8 cellular contexts compared by ENCODE assay signal in the genomic region with DNA sequence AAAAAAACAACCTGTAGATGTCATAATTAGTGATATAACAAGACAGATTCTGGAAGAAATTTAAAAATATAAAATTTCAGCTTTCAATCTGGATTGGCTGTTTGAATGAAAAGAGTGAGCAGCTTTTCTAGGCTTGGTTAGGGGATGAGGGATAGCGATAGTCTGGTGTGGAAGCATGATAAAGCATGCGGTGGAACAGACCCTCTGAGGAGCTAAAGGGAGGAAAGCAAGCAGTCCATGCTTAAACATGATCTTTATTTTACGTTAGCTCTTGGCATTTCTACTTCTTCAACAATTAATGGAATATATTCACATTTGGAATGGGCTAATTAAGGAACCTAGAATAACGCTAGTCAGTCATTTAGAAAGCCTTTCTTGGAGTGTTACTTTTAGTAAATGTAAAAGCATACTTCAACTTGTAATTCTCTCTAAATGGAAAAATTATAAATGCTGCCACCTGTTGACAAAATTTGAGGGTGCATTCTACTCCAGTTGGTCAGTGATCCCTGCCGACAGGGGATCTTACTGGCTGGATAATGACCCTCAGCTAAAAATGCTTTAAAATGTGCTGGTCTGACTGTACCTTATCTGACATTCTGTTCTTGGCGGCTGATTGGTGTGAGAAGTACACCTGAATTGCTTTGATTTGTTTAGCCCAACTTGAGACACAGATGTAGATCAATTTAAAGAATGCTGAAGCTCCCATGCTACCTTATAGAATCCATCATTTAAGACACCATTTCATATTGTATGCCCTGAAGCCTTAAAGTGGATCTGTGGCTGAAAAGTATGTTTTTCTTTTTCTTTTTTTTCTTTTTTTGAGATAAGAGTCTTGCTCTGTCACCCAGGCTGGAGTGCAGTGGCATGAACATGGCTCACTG.
A peak's percentile ranks its signal among the peaks of the same experiment; 100 is the strongest.
DNase-seq lines count a peak whose midpoint lies in the region; ATAC-seq and TF ChIP-seq lines count a peak whose summit lies in the region.

No MANE protein-coding gene starts in this region.

- intact Hi-C loops in activated CD4-positive, alpha-beta T cell treated with anti-CD3 and anti-CD28 coated beads, Interleukin-2, amount 10 ng/mL, durations not matched to agents 24 days and 14 days (cut with micrococcal nuclease): no loop called here

- no peaks in the 10 kb centered on the region for H3K27me3 Mint-ChIP-seq in activated CD4-positive, alpha-beta T cell treated with anti-CD3 and anti-CD28 coated beads, Interleukin-2, amount 10 ng/mL, durations not matched to agents 24 days and 14 days

- peak; percentile 72 for DNase-seq in activated CD4-positive, alpha-beta T cell treated with anti-CD3 and anti-CD28 coated beads, Interleukin-2, amount 10 ng/mL, durations not matched to agents 24 days and 14 days
- DNase-seq in activated CD4-positive, alpha-beta T cell treated with anti-CD3 and anti-CD28 coated beads, Interleukin-2, amount 50 U/mL, for 48 hours: no peak
- DNase-seq in dermis blood vessel endothelial cell (peak; percentile 70), lung microvascular endothelial cell (ENCODE audit: low read depth in 2 of 2) (peak; percentile 62 to 74), activated gamma-delta T cell treated with Interleukin-2 at 50 U/mL for 16 hours (no peak)

- H3K4me2 ChIP-seq in OCI-LY3 (ENCODE audit: low read length): no peak overlapping the region

- H3K9me3 Mint-ChIP-seq in activated CD4-positive, alpha-beta T cell treated with anti-CD3 and anti-CD28 coated beads, Interleukin-2, amount 10 ng/mL, durations not matched to agents 24 days and 14 days: no peaks in the 10 kb centered on the region

- no peaks in the 10 kb centered on the region for H3K79me2 ChIP-seq in OCI-LY3 (ENCODE audit: low read length)

- no peaks in the 10 kb centered on the region for H3K9me3 ChIP-seq in OCI-LY3 (ENCODE audit: insufficient read depth, low read length)

- H3K27me3 ChIP-seq in OCI-LY3 (ENCODE audit: low read depth, low read length): no peaks in the 10 kb centered on the region

- peaks cover 10% of the 10 kb centered on the region; the same call in 1 of the 2 replicates for H4K20me1 ChIP-seq in OCI-LY3 (ENCODE audit: insufficient read depth, low read length)

- H3K36me3 ChIP-seq in OCI-LY3 (replicated peaks; ENCODE audit: low read depth, low read length): no peaks in the 10 kb centered on the region

- H3K9ac ChIP-seq in OCI-LY3 (ENCODE audit: low read length): no peak overlapping the region

- H3K4me1 ChIP-seq in OCI-LY3 (ENCODE audit: low read length): no peaks in the 10 kb centered on the region; the same call in 1 of the 2 replicates

- no peak overlapping the region for H3K27ac Mint-ChIP-seq in activated CD4-positive, alpha-beta T cell treated with anti-CD3 and anti-CD28 coated beads, Interleukin-2, amount 10 ng/mL, durations not matched to agents 24 days and 14 days

- H3K27ac ChIP-seq in OCI-LY3 (ENCODE audit: low read length): no peak overlapping the region

- no peak overlapping the region for H2AFZ ChIP-seq in OCI-LY3 (ENCODE audit: low read depth, low read length)

- peaks cover 64% of the 10 kb centered on the region for H3K4me1 Mint-ChIP-seq in activated CD4-positive, alpha-beta T cell treated with anti-CD3 and anti-CD28 coated beads, Interleukin-2, amount 10 ng/mL, durations not matched to agents 24 days and 14 days

- H3K4me3 ChIP-seq in OCI-LY3 (ENCODE audit: low read length): no peak overlapping the region

- TF ChIP-seq CTCF in OCI-LY3 (IDR thresholded peaks at IDR 0.05; ENCODE audit: low read depth, low read length): peak; percentile 53

- peaks cover 20% of the 10 kb centered on the region for H3K36me3 Mint-ChIP-seq in activated CD4-positive, alpha-beta T cell treated with anti-CD3 and anti-CD28 coated beads, Interleukin-2, amount 10 ng/mL, durations not matched to agents 24 days and 14 days (ENCODE audit: low read depth)

- H3K4me3 Mint-ChIP-seq in activated CD4-positive, alpha-beta T cell treated with anti-CD3 and anti-CD28 coated beads, Interleukin-2, amount 10 ng/mL, durations not matched to agents 24 days and 14 days: no peak overlapping the region

- ATAC-seq in HG02973 (IDR thresholded peaks at IDR 0.05; ENCODE audit: unreplicated experiment) (peak; percentile 31), GM18520 (IDR thresholded peaks at IDR 0.05; ENCODE audit: unreplicated experiment) (no peak)

Comparison
In these comparisons a context has a peak if more than half of its experiments do, and no peak if none do; other contexts are left out.
1. DNase-seq: peak in activated CD4-positive, alpha-beta T cell treated with anti-CD3 and anti-CD28 coated beads, Interleukin-2, amount 10 ng/mL, durations not matched to agents 24 days and 14 days (single experiment), dermis blood vessel endothelial cell (single experiment) and lung microvascular endothelial cell (2 of 2); none in activated CD4-positive, alpha-beta T cell treated with anti-CD3 and anti-CD28 coated beads, Interleukin-2, amount 50 U/mL, for 48 hours (0 of 2) and activated gamma-delta T cell treated with Interleukin-2 at 50 U/mL for 16 hours (single experiment).